Comparison of ENCODE assay signal across 8 cellular contexts in genomic region chr16:14301150-14302030, GRCh38.
DNase-seq lines count a peak whose midpoint lies in the region; ATAC-seq and TF ChIP-seq lines count a peak whose summit lies in the region.

No MANE protein-coding gene starts in this region.

- H3K4me3 Mint-ChIP-seq in stimulated activated naive CD8-positive, alpha-beta T cell treated with anti-CD3 and anti-CD28 coated beads, Interleukin-15, amount 100 ng/mL, for 72 hours: peak overlapping the region; percentile 87

- H3K27me3 ChIP-seq in ascending aorta (no peaks in the 10 kb centered on the region), iPS-20b (ENCODE audit: insufficient read depth, low read length) (peaks cover 30% of the 10 kb centered on the region; the same call in 1 of the 2 replicates)

- no peaks in the 10 kb centered on the region for H3K9me3 ChIP-seq in ascending aorta
- H3K9me3 ChIP-seq in iPS-20b (ENCODE audit: insufficient read depth, low read depth, low read length): no peaks in the 10 kb centered on the region

- intact Hi-C loops in ascending aorta (cut with DNase I): loop anchor here (1.0 to 5.0 kb wide), 6 partner anchors 16 to 1189 kb away; partner anchors contain the start of genes BFAR, ERCC4 and PARN

- no peaks in the 10 kb centered on the region for H3K9me3 Mint-ChIP-seq in stimulated activated naive CD8-positive, alpha-beta T cell treated with anti-CD3 and anti-CD28 coated beads, Interleukin-15, amount 100 ng/mL, for 72 hours

- no peaks in the 10 kb centered on the region for H3K36me3 ChIP-seq in ascending aorta
- no peaks in the 10 kb centered on the region for H3K36me3 ChIP-seq in iPS-20b (ENCODE audit: insufficient read depth, low read depth, low read length)

- H3K4me3 ChIP-seq in ascending aorta: peak overlapping the region; percentile 97 to 98
- H3K4me3 ChIP-seq in iPS-20b (ENCODE audit: low read length): peak overlapping the region; percentile 73

- peak overlapping the region; percentile 71; the same call in 1 of the 2 replicates for H3K9ac ChIP-seq in iPS-20b (ENCODE audit: low read depth, low read length)

- no peak overlapping the region for H3K27ac Mint-ChIP-seq in stimulated activated naive CD8-positive, alpha-beta T cell treated with anti-CD3 and anti-CD28 coated beads, Interleukin-15, amount 100 ng/mL, for 72 hours

- H3K27ac ChIP-seq in ascending aorta: peak overlapping the region; percentile 81 to 83
- H3K27ac ChIP-seq in iPS-20b (ENCODE audit: low read length): no peak overlapping the region

- no peak for TF ChIP-seq CTCF in ascending aorta (IDR thresholded peaks at IDR 0.05)

- H3K4me1 Mint-ChIP-seq in stimulated activated naive CD8-positive, alpha-beta T cell treated with anti-CD3 and anti-CD28 coated beads, Interleukin-15, amount 100 ng/mL, for 72 hours: peaks cover 24% of the 10 kb centered on the region

- peak; percentile 41 for ATAC-seq in stimulated activated naive CD8-positive, alpha-beta T cell treated with anti-CD3 and anti-CD28 coated beads, Interleukin-15, amount 100 ng/mL, for 72 hours
- no peak for ATAC-seq in HG02938 (IDR thresholded peaks at IDR 0.05; ENCODE audit: unreplicated experiment)

- DNase-seq in NCI-H1417 (lab: John Stamatoyannopoulos, UW): peak in 2 of 3 experiments; percentile 55
- no peak for DNase-seq in NCI-H1417 treated with DMSO at 0.1 percent for 48 hours (lab: John Stamatoyannopoulos, UW)
- DNase-seq in LHCN-M2 (ENCODE audit: low read depth): peak; percentile 37
- no peak for DNase-seq in ascending aorta (ENCODE audit: low spot score in 2 of 2)
- peak; percentile 24 to 27 for DNase-seq in stimulated activated naive CD8-positive, alpha-beta T cell treated with anti-CD3 and anti-CD28 coated beads, Interleukin-15, amount 100 ng/mL, for 72 hours
- no peak for DNase-seq in NCI-H2107 (lab: John Stamatoyannopoulos, UW)

- peaks cover 10% of the 10 kb centered on the region for H3K27me3 Mint-ChIP-seq in stimulated activated naive CD8-positive, alpha-beta T cell treated with anti-CD3 and anti-CD28 coated beads, Interleukin-15, amount 100 ng/mL, for 72 hours

- H3K4me1 ChIP-seq in ascending aorta (peaks cover 0 to 12% of the 10 kb centered on the region in 2 donors), iPS-20b (ENCODE audit: insufficient read depth, low read length) (peaks cover 15% of the 10 kb centered on the region)

Comparison
In these comparisons a context has a peak if more than half of its experiments do, and no peak if none do; other contexts are left out.
1. DNase-seq: peak in NCI-H1417 (2 of 3), LHCN-M2 (single experiment) and stimulated activated naive CD8-positive, alpha-beta T cell treated with anti-CD3 and anti-CD28 coated beads, Interleukin-15, amount 100 ng/mL, for 72 hours (2 of 2); none in NCI-H1417 treated with DMSO at 0.1 percent for 48 hours (single experiment), ascending aorta (0 of 2) and NCI-H2107 (single experiment).